ENCODE assay signal across 24 cellular contexts in genomic region chr17:77352441-77352840, GRCh38.
DNase-seq lines count a peak whose midpoint lies in the region; ATAC-seq and TF ChIP-seq lines count a peak whose summit lies in the region.
"Had no signal": no experiment of that assay in that cellular context is flagged by ENCODE, and none has a peak within 500 bp of the region (broad histone marks: within the 10 kb centered on the region; RNA-seq: fewer than 3 reads in every experiment).

No MANE protein-coding gene starts in this region.

- H3K36me3 Mint-ChIP-seq in activated naive CD8-positive, alpha-beta T cell treated with anti-CD3 and anti-CD28 coated beads, Interleukin-2, amount 10 ng/mL, durations not matched to agents 7 days and 5 days: no peaks in the 10 kb centered on the region
- H3K36me3 Mint-ChIP-seq in activated naive CD8-positive, alpha-beta T cell treated with anti-CD3 and anti-CD28 coated beads for 36 hours: no peaks in the 10 kb centered on the region

- 0 out of 2 replicates have a peak, but pooled peaks cover 5% of the 10 kb centered on the region for H3K9me3 ChIP-seq in Panc1 (ENCODE audit: control insufficient read depth, insufficient read depth, low read depth, low read length)
- no peaks in the 10 kb centered on the region for H3K9me3 ChIP-seq in gastrocnemius medialis
- H3K9me3 ChIP-seq: BLaER1 treated with 17β-estradiol and CSF1 and Interleukin-3, amounts not matched to agents 10 nM and 100 nM; pancreas; right lobe of liver; suprapubic skin had no signal

- peak overlapping the region; percentile 93; the same call in 1 of the 2 replicates for H3K27ac ChIP-seq in Panc1 (ENCODE audit: low read length)
- peak overlapping the region in 3 of 4 donors; percentile 62 to 75 (median 65) for H3K27ac ChIP-seq in gastrocnemius medialis
- H3K27ac ChIP-seq: BLaER1 treated with 17β-estradiol and CSF1 and Interleukin-3, amounts not matched to agents 10 nM and 100 nM; right lobe of liver had no signal

- TF ChIP-seq CTCF in Panc1 (IDR thresholded peaks at IDR 0.05) (no peak), gastrocnemius medialis (IDR thresholded peaks at IDR 0.05 in 4 of 5, conservative IDR thresholded peaks at IDR 0.05 in 1 of 5) (no peak)

- H3K27me3 ChIP-seq in Panc1 (ENCODE audit: control insufficient read depth, insufficient read depth, low read length) (no peaks in the 10 kb centered on the region), gastrocnemius medialis (no peaks in the 10 kb centered on the region)
- H3K27me3 ChIP-seq: BLaER1 treated with 17β-estradiol and CSF1 and Interleukin-3, amounts not matched to agents 10 nM and 100 nM; pancreas; right lobe of liver; suprapubic skin had no signal

- H3K27me3 Mint-ChIP-seq in activated naive CD8-positive, alpha-beta T cell treated with anti-CD3 and anti-CD28 coated beads, Interleukin-2, amount 10 ng/mL, durations not matched to agents 7 days and 5 days: peaks cover 1% of the 10 kb centered on the region
- H3K27me3 Mint-ChIP-seq in activated naive CD8-positive, alpha-beta T cell treated with anti-CD3 and anti-CD28 coated beads for 36 hours: no peaks in the 10 kb centered on the region

- no peak overlapping the region for H3K4me3 ChIP-seq in Panc1 (ENCODE audit: low read depth in 2 of 2, low read length in 2 of 2)
- no peak overlapping the region for H3K4me3 ChIP-seq in gastrocnemius medialis
- H3K4me3 ChIP-seq: BLaER1 treated with 17β-estradiol and CSF1 and Interleukin-3, amounts not matched to agents 10 nM and 100 nM; pancreas; right lobe of liver; suprapubic skin had no signal

- POLR2A ChIA-PET in activated naive CD8-positive, alpha-beta T cell treated with anti-CD3 and anti-CD28 coated beads, Interleukin-2, amount 10 ng/mL, durations not matched to agents 7 days and 5 days (lab: Charles Lee): no interaction called here
- POLR2A ChIA-PET in Panc1 (lab: Charles Lee): no interaction called here

- H3K4me3 Mint-ChIP-seq in activated naive CD8-positive, alpha-beta T cell treated with anti-CD3 and anti-CD28 coated beads, Interleukin-2, amount 10 ng/mL, durations not matched to agents 7 days and 5 days: no peak overlapping the region
- H3K4me3 Mint-ChIP-seq in activated naive CD8-positive, alpha-beta T cell treated with anti-CD3 and anti-CD28 coated beads for 36 hours: no peak overlapping the region

- H3K4me1 ChIP-seq in Panc1 (ENCODE audit: control insufficient read depth, insufficient read depth, low read length) (peaks cover 90% of the 10 kb centered on the region), gastrocnemius medialis (peaks cover 13 to 53% of the 10 kb centered on the region in 2 donors)
- H3K4me1 ChIP-seq: pancreas had no signal

- peaks cover 2% of the 10 kb centered on the region for H3K9me3 Mint-ChIP-seq in activated naive CD8-positive, alpha-beta T cell treated with anti-CD3 and anti-CD28 coated beads, Interleukin-2, amount 10 ng/mL, durations not matched to agents 7 days and 5 days
- H3K9me3 Mint-ChIP-seq in activated naive CD8-positive, alpha-beta T cell treated with anti-CD3 and anti-CD28 coated beads for 36 hours: no peaks in the 10 kb centered on the region

- ATAC-seq in activated naive CD8-positive, alpha-beta T cell treated with anti-CD3 and anti-CD28 coated beads, Interleukin-2, amount 10 ng/mL, durations not matched to agents 7 days and 5 days (ENCODE audit: low read depth): no peak
- ATAC-seq in Panc1 (no peak), gastrocnemius medialis (no peak), GM19328 (IDR thresholded peaks at IDR 0.05; ENCODE audit: unreplicated experiment) (no peak)
- ATAC-seq: naive thymus-derived CD4-positive, alpha-beta T cell; PC-3; right lobe of liver had no signal

- no TSS peak for BruUV-seq in Panc1 (replicated peaks; lab: Mats Ljungman, UMichigan)

- intact Hi-C loops in Panc1 (cut with micrococcal nuclease; ENCODE audit: unreplicated experiment): no loop called here
- intact Hi-C loops in gastrocnemius medialis (cut with DNase I; ENCODE audit: low total_unique reads): no loop called here

- CTCF ChIA-PET in Panc1 (lab: Charles Lee): no interaction called here

- in situ Hi-C loops in Panc1 (cut with HindIII; ENCODE audit: low pct_unique_long_range_greater_than_20kb, low sequenced_read_pairs): no loop called here
- in situ Hi-C loops in gastrocnemius medialis (cut with MboI; ENCODE audit: low sequenced_read_pairs in 4 of 4): no loop called here

- peaks cover 16% of the 10 kb centered on the region for H3K4me1 Mint-ChIP-seq in activated naive CD8-positive, alpha-beta T cell treated with anti-CD3 and anti-CD28 coated beads, Interleukin-2, amount 10 ng/mL, durations not matched to agents 7 days and 5 days
- H3K4me1 Mint-ChIP-seq in activated naive CD8-positive, alpha-beta T cell treated with anti-CD3 and anti-CD28 coated beads for 36 hours: peaks cover 14% of the 10 kb centered on the region

- H3K36me3 ChIP-seq in Panc1 (ENCODE audit: control insufficient read depth, insufficient read depth, low read length) (0 out of 2 replicates have a peak, but pooled peaks cover 2% of the 10 kb centered on the region), gastrocnemius medialis (no peaks in the 10 kb centered on the region)
- H3K36me3 ChIP-seq: BLaER1 treated with 17β-estradiol and CSF1 and Interleukin-3, amounts not matched to agents 10 nM and 100 nM; pancreas; right lobe of liver; suprapubic skin had no signal

- H3K27ac Mint-ChIP-seq in activated naive CD8-positive, alpha-beta T cell treated with anti-CD3 and anti-CD28 coated beads, Interleukin-2, amount 10 ng/mL, durations not matched to agents 7 days and 5 days: no peak overlapping the region
- no peak overlapping the region for H3K27ac Mint-ChIP-seq in activated naive CD8-positive, alpha-beta T cell treated with anti-CD3 and anti-CD28 coated beads for 36 hours

- DNase-seq in activated naive CD8-positive, alpha-beta T cell treated with anti-CD3 and anti-CD28 coated beads, Interleukin-2, amount 10 ng/mL, durations not matched to agents 7 days and 5 days: peak; percentile 10
- DNase-seq in activated naive CD8-positive, alpha-beta T cell treated with anti-CD3 and anti-CD28 coated beads for 36 hours: no peak
- DNase-seq in Panc1 (ENCODE audit: low read depth, low spot score) (no peak), iPS-NIHi7 (ENCODE audit: extremely low spot score) (peak; percentile 7), gastrocnemius medialis (no peak), NCI-H146 treated with DMSO at 0.1 percent for 48 hours (lab: John Stamatoyannopoulos, UW; ENCODE audit: unreplicated experiment) (no peak), A172 (ENCODE audit: low spot score) (no peak)
- DNase-seq: activated CD4-positive, alpha-beta T cell treated with anti-CD3 and anti-CD28 coated beads, Interleukin-2, amount 50 U/mL, for 48 hours; activated naive CD4-positive, alpha-beta T cell treated with anti-CD3 and anti-CD28 coated beads, Interleukin-2, amount 50 U/mL, for 16 hours; effector CD8-positive, alpha-beta T cell; foreskin melanocyte; Kasumi-1; mesendoderm; NCI-H1048; NCI-H1930; NCI-H345; PC-3; T-helper 2 cell had no signal

- no peak for TF ChIP-seq POLR2A in gastrocnemius medialis (IDR thresholded peaks at IDR 0.05)

Comparison
In these comparisons a context has a peak if more than half of its experiments do, and no peak if none do; other contexts are left out.
1. DNase-seq: peak in activated naive CD8-positive, alpha-beta T cell treated with anti-CD3 and anti-CD28 coated beads, Interleukin-2, amount 10 ng/mL, durations not matched to agents 7 days and 5 days (single experiment) and iPS-NIHi7 (single experiment); none in activated naive CD8-positive, alpha-beta T cell treated with anti-CD3 and anti-CD28 coated beads for 36 hours (single experiment), Panc1 (single experiment), gastrocnemius medialis (0 of 2), NCI-H146 treated with DMSO at 0.1 percent for 48 hours (single experiment) and A172 (single experiment).